In the genomic region with DNA sequence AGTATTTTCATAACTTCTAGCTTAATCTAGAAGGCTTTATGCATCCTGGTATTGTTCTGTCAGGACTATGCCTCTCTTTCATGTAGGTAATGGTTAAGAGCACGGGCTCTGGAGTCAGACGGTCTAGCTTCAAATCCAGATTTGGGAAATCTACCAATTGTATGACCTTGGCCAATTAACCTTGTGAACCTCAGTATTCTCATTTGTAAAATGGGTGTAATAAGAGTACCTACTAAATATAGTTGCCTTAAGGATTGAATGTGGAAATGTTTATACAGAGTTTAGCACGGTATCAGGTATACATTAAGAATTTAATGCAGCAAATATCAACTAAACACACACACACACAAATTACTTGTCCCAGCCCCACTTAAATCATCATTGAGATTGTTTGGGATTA, we compare ENCODE assay signal across 20 cellular contexts.
"Had no signal": no experiment of that assay in that cellular context is flagged by ENCODE, and none has a peak within 500 bp of the region (broad histone marks: within the 10 kb centered on the region; RNA-seq: fewer than 3 reads in every experiment).

No MANE protein-coding gene starts in this region.

- DNase-seq: activated CD4-positive, alpha-beta T cell treated with anti-CD3 and anti-CD28 coated beads for 36 hours; activated CD8-positive, alpha-beta memory T cell treated with anti-CD3 and anti-CD28 coated beads, Interleukin-2, amount 50 U/mL, for 48 hours; activated CD8-positive, alpha-beta T cell treated with anti-CD3 and anti-CD28 coated beads for 36 hours; activated naive CD4-positive, alpha-beta T cell treated with Interleukin-2 at 50 U/mL for 16 hours; activated naive CD8-positive, alpha-beta T cell treated with anti-CD3 and anti-CD28 coated beads, Interleukin-2, amount 50 U/mL, for 24 hours; hippocampal formation; kidney glomerular epithelial cell; lower lobe of right lung; mucosa of descending colon; naive thymus-derived CD8-positive, alpha-beta T cell; sigmoid colon; stimulated activated CD4-positive, alpha-beta T cell treated with anti-CD3 and anti-CD28 coated beads, Interleukin-4, amount 100 ng/mL, for 24 hours; T-helper 1 cell; uterus had no signal

- H3K27me3 ChIP-seq: ascending aorta, sigmoid colon, uterus had no signal

- H3K4me1 Mint-ChIP-seq: activated CD4-positive, alpha-beta T cell treated with anti-CD3 and anti-CD28 coated beads for 36 hours; activated naive CD8-positive, alpha-beta T cell treated with anti-CD3 and anti-CD28 coated beads, Interleukin-2, amount 50 U/mL, for 24 hours; naive thymus-derived CD8-positive, alpha-beta T cell had no signal

- H3K27ac Mint-ChIP-seq: activated CD4-positive, alpha-beta T cell treated with anti-CD3 and anti-CD28 coated beads for 36 hours; activated CD8-positive, alpha-beta T cell treated with anti-CD3 and anti-CD28 coated beads for 36 hours; activated naive CD8-positive, alpha-beta T cell treated with anti-CD3 and anti-CD28 coated beads, Interleukin-2, amount 50 U/mL, for 24 hours; activated T-helper 1 cell treated with anti-CD3 and anti-CD28 coated beads, Interleukin-12 subunit alpha, Interleukin-12 subunit beta, Interleukin-2, Interleukin-4 antibody, amounts not matched to agents 30 ng/mL and 10 ng/mL and 1 ng/mL, durations not matched to agents 14 hours and 24 hours and 36 hours; naive thymus-derived CD8-positive, alpha-beta T cell; stimulated activated naive CD8-positive, alpha-beta T cell treated with anti-CD3 and anti-CD28 coated beads, Interleukin-15, Interleukin-2, amounts not matched to agents 100 ng/mL and 50 ng/mL, for 24 hours had no signal

- ATAC-seq: activated CD4-positive, alpha-beta T cell treated with anti-CD3 and anti-CD28 coated beads for 36 hours; activated CD8-positive, alpha-beta T cell treated with anti-CD3 and anti-CD28 coated beads for 36 hours; activated naive CD8-positive, alpha-beta T cell treated with anti-CD3 and anti-CD28 coated beads, Interleukin-2, amount 50 U/mL, for 24 hours; lower lobe of right lung; mucosa of descending colon; naive thymus-derived CD8-positive, alpha-beta T cell had no signal

- H3K36me3 ChIP-seq: ascending aorta, lower lobe of right lung, prostate gland, sigmoid colon, thoracic aorta, uterus had no signal

- H3K4me3 Mint-ChIP-seq: activated CD4-positive, alpha-beta T cell treated with anti-CD3 and anti-CD28 coated beads for 36 hours; activated CD8-positive, alpha-beta T cell treated with anti-CD3 and anti-CD28 coated beads for 36 hours; activated naive CD8-positive, alpha-beta T cell treated with anti-CD3 and anti-CD28 coated beads, Interleukin-2, amount 50 U/mL, for 24 hours; activated T-helper 1 cell treated with anti-CD3 and anti-CD28 coated beads, Interleukin-12 subunit alpha, Interleukin-12 subunit beta, Interleukin-2, Interleukin-4 antibody, amounts not matched to agents 30 ng/mL and 10 ng/mL and 1 ng/mL, durations not matched to agents 14 hours and 24 hours and 36 hours; naive thymus-derived CD8-positive, alpha-beta T cell; stimulated activated naive CD8-positive, alpha-beta T cell treated with anti-CD3 and anti-CD28 coated beads, Interleukin-15, Interleukin-2, amounts not matched to agents 100 ng/mL and 50 ng/mL, for 24 hours had no signal

- H3K4me1 ChIP-seq: ascending aorta, lower lobe of right lung, prostate gland, sigmoid colon, uterus had no signal

- H3K4me3 ChIP-seq: ascending aorta, lower lobe of right lung, mucosa of descending colon, prostate gland, sigmoid colon, thoracic aorta, uterus had no signal

- H3K27ac ChIP-seq: ascending aorta, lower lobe of right lung, prostate gland, sigmoid colon, thoracic aorta, uterus, VCaP had no signal

- H3K9me3 ChIP-seq: ascending aorta, lower lobe of right lung, mucosa of descending colon, prostate gland, thoracic aorta, uterus had no signal

- H3K9me3 Mint-ChIP-seq: activated CD8-positive, alpha-beta T cell treated with anti-CD3 and anti-CD28 coated beads for 36 hours; activated T-helper 1 cell treated with anti-CD3 and anti-CD28 coated beads, Interleukin-12 subunit alpha, Interleukin-12 subunit beta, Interleukin-2, Interleukin-4 antibody, amounts not matched to agents 30 ng/mL and 10 ng/mL and 1 ng/mL, durations not matched to agents 14 hours and 24 hours and 36 hours; stimulated activated naive CD8-positive, alpha-beta T cell treated with anti-CD3 and anti-CD28 coated beads, Interleukin-15, Interleukin-2, amounts not matched to agents 100 ng/mL and 50 ng/mL, for 24 hours had no signal
